1 cellular context compared by ENCODE assay signal in genomic region chr20:34713194-34713943, GRCh38.
A peak's percentile ranks its signal among the peaks of the same experiment; 100 is the strongest.
TF ChIP-seq lines count a peak whose summit lies in the region.

No MANE protein-coding gene starts in this region.

TF ChIP-seq in K562, 482 proteins besides CTCF, POLR2A, EP300 and RAD21 (continued from another document and continues in another):
- no peak for TF ChIP-seq GTF3C2 (IDR thresholded peaks at IDR 0.05; ENCODE audit: borderline replicate concordance, extremely low read depth, insufficient read length)
- no peak for TF ChIP-seq E2F5 (CRISPR knock-in tag; IDR thresholded peaks at IDR 0.05)
- TF ChIP-seq SETDB1 (IDR thresholded peaks at IDR 0.05; ENCODE audit: low read length): no peak
- no peak for TF ChIP-seq ZNF740 (CRISPR knock-in tag; IDR thresholded peaks at IDR 0.05)
- TF ChIP-seq ZNF740 (tag; IDR thresholded peaks at IDR 0.05): no peak
- no peak for TF ChIP-seq WHSC1 (IDR thresholded peaks at IDR 0.05; ENCODE audit: low read length)
- TF ChIP-seq CBX5 (IDR thresholded peaks at IDR 0.05; ENCODE audit: borderline replicate concordance, low read depth): no peak
- TF ChIP-seq BACH1 (tag; IDR thresholded peaks at IDR 0.05): no peak
- TF ChIP-seq HEY1 (CRISPR knock-in tag; IDR thresholded peaks at IDR 0.05; ENCODE audit: borderline replicate concordance): peak; percentile 38; the same call in 1 of the 2 replicates
- no peak for TF ChIP-seq SIN3B (IDR thresholded peaks at IDR 0.05; ENCODE audit: low read depth)
- peak; percentile 92 for TF ChIP-seq ATF7 (IDR thresholded peaks at IDR 0.05)
- TF ChIP-seq ATF3 (IDR thresholded peaks at IDR 0.05): peak; percentile 98
- peak; percentile 91 for TF ChIP-seq ATF3 (CRISPR knock-in tag; conservative IDR thresholded peaks at IDR 0.05)
- no peak for TF ChIP-seq CREB5 (CRISPR knock-in tag; IDR thresholded peaks at IDR 0.05)
- TF ChIP-seq ZNF217 (CRISPR knock-in tag; IDR thresholded peaks at IDR 0.05): no peak
- TF ChIP-seq MYC (IDR thresholded peaks at IDR 0.05; ENCODE audit: low read depth, low read length): peak; percentile 60; the same call in 1 of the 2 replicates
- no peak for TF ChIP-seq MYC (CRISPR knock-in tag; IDR thresholded peaks at IDR 0.05; ENCODE audit: borderline replicate concordance, low read depth)
- no peak for TF ChIP-seq HOXB6 (CRISPR knock-in tag; IDR thresholded peaks at IDR 0.05; ENCODE audit: borderline replicate concordance)
- peak; percentile 61 for TF ChIP-seq CCNT2 (IDR thresholded peaks at IDR 0.05; ENCODE audit: borderline replicate concordance, extremely low read depth, insufficient read length, low read depth, low read length)
- TF ChIP-seq MTA1 (IDR thresholded peaks at IDR 0.05; ENCODE audit: borderline replicate concordance): peak; percentile 88
- no peak for TF ChIP-seq ZNF766 (CRISPR knock-in tag; conservative IDR thresholded peaks at IDR 0.05)
- no peak for TF ChIP-seq SP1 (CRISPR knock-in tag; IDR thresholded peaks at IDR 0.05)
- no peak for TF ChIP-seq NFXL1 (CRISPR knock-in tag; IDR thresholded peaks at IDR 0.05)
- TF ChIP-seq HNRNPL (IDR thresholded peaks at IDR 0.05; ENCODE audit: low read depth, low read length): no peak
- no peak for TF ChIP-seq KDM4B (IDR thresholded peaks at IDR 0.05; ENCODE audit: borderline replicate concordance in 2 of 2, low read depth in 1 of 2)
- TF ChIP-seq MGA (IDR thresholded peaks at IDR 0.05): peak; percentile 36; the same call in 1 of the 2 replicates
- TF ChIP-seq NCOA4 (IDR thresholded peaks at IDR 0.05; ENCODE audit: partially characterized antibody): no peak
- TF ChIP-seq ETV1 (tag; conservative IDR thresholded peaks at IDR 0.05; ENCODE audit: low read depth): 0 out of 2 replicates have a peak, but pooled peaks have one; percentile 28
- TF ChIP-seq FOXM1 (IDR thresholded peaks at IDR 0.05; ENCODE audit: low read depth): peak; percentile 87
- no peak for TF ChIP-seq FOXM1 (CRISPR knock-in tag; IDR thresholded peaks at IDR 0.05; ENCODE audit: low read depth)
- TF ChIP-seq ZNF644 (tag; IDR thresholded peaks at IDR 0.05; ENCODE audit: low read depth): no peak
- TF ChIP-seq E2F1 (CRISPR knock-in tag; IDR thresholded peaks at IDR 0.05): no peak
- TF ChIP-seq ZNF830 (CRISPR knock-in tag; IDR thresholded peaks at IDR 0.05): no peak
- no peak for TF ChIP-seq CSDE1 (IDR thresholded peaks at IDR 0.05)
- TF ChIP-seq ATF6 (CRISPR knock-in tag; IDR thresholded peaks at IDR 0.05): no peak
- TF ChIP-seq PCBP1 (IDR thresholded peaks at IDR 0.05; ENCODE audit: low read depth, low read length, poor library complexity, severe bottlenecking): no peak
- no peak for TF ChIP-seq THRAP3 (IDR thresholded peaks at IDR 0.05; ENCODE audit: borderline replicate concordance)
- TF ChIP-seq TAF7 (tag; IDR thresholded peaks at IDR 0.05): no peak
- TF ChIP-seq XRCC5 (IDR thresholded peaks at IDR 0.05; ENCODE audit: low read depth, low read length): no peak
- peak; percentile 99 for TF ChIP-seq NFIC (IDR thresholded peaks at IDR 0.05)
- peak; percentile 99 for TF ChIP-seq FOSL1 (tag; conservative IDR thresholded peaks at IDR 0.05)
